In genomic region chr14:64187331-64187730, GRCh38 we compare ENCODE assay signal across 13 cellular contexts.
"Had no signal": no experiment of that assay in that cellular context is flagged by ENCODE, and none has a peak within 500 bp of the region (broad histone marks: within the 10 kb centered on the region; RNA-seq: fewer than 3 reads in every experiment).

No MANE protein-coding gene starts in this region.

- H3K27me3 ChIP-seq: heart right ventricle, neutrophil, tibial nerve had no signal

- H3K4me1 ChIP-seq: heart right ventricle, tibial nerve had no signal

- ATAC-seq: esophagus mucosa; heart right ventricle; right cardiac atrium; stimulated activated memory B cell treated with anti-CD40 and anti-IgM and Interleukin-4, amounts not matched to agents 10 μg/mL and 1 μg/mL and 100 μg/mL, for 72 hours had no signal

- H3K9me3 ChIP-seq: heart right ventricle, neutrophil, tibial nerve had no signal

- FAIRE-seq: frontal cortex had no signal

- H3K27ac ChIP-seq: heart right ventricle, neutrophil, tibial nerve had no signal

- DNase-seq: activated CD4-positive, alpha-beta T cell treated with anti-CD3 and anti-CD28 coated beads, Interleukin-2, amount 50 U/mL, for 1 hour; amniotic stem cell; cerebellar nuclear complex; dermis blood vessel endothelial cell; heart right ventricle; right cardiac atrium; T1000 had no signal

- H3K4me3 ChIP-seq: heart right ventricle, smooth muscle cell, tibial nerve had no signal
